Comparison of ENCODE assay signal across 21 cellular contexts in genomic region chr10:55400075-55400474, GRCh38.
A peak's percentile ranks its signal among the peaks of the same experiment; 100 is the strongest.
DNase-seq lines count a peak whose midpoint lies in the region; ATAC-seq and TF ChIP-seq lines count a peak whose summit lies in the region.
"Had no signal": no experiment of that assay in that cellular context is flagged by ENCODE, and none has a peak within 500 bp of the region (broad histone marks: within the 10 kb centered on the region; RNA-seq: fewer than 3 reads in every experiment).

No MANE protein-coding gene starts in this region.

- H3K27ac ChIP-seq in HUES64 (ENCODE audit: low read depth, low read length): peak overlapping the region; percentile 53
- H3K27ac ChIP-seq: adrenal gland, cardiac muscle cell, PC-9, prostate gland, transverse colon had no signal

- H3K9me3 ChIP-seq in HUES64 (ENCODE audit: insufficient read depth, low read depth, low read length): no peaks in the 10 kb centered on the region
- H3K9me3 ChIP-seq: adrenal gland, prostate gland, transverse colon had no signal

- H3K36me3 ChIP-seq in HUES64 (ENCODE audit: insufficient read depth, low read length): no peaks in the 10 kb centered on the region
- no peaks in the 10 kb centered on the region for H3K36me3 ChIP-seq in kidney epithelial cell (ENCODE audit: control insufficient read depth, insufficient read depth, low read length)
- H3K36me3 ChIP-seq: adrenal gland, cardiac muscle cell, prostate gland, transverse colon had no signal

- no peak for TF ChIP-seq CTCF in kidney epithelial cell (IDR thresholded peaks at IDR 0.05; ENCODE audit: insufficient read depth, low read length, poor library complexity, severe bottlenecking)

- peak; percentile 56 for DNase-seq in astrocyte of the hippocampus (ENCODE audit: low read depth, low spot score)
- peak; percentile 14 for DNase-seq in kidney epithelial cell (ENCODE audit: low read depth)
- DNase-seq in RPMI8226: no peak
- DNase-seq in middle frontal gyrus (ENCODE audit: extremely low spot score, low spot score): no peak
- DNase-seq in hippocampal formation (lab: John Stamatoyannopoulos, UW): no peak
- DNase-seq: activated B cell treated with CpG ODN at 0.5 μM for 24 hours; activated CD4-positive, alpha-beta memory T cell treated with anti-CD3 and anti-CD28 coated beads for 36 hours; adrenal gland; dermis blood vessel endothelial cell; left colon; NCI-H1694 treated with DMSO at 0.1 percent for 48 hours; PC-9; small intestine; stimulated activated CD4-positive, alpha-beta T cell treated with anti-CD3 and anti-CD28 coated beads, Interleukin-4, amount 100 ng/mL, for 1 hour; T-helper 2 cell; transverse colon had no signal

- H3K4me3 ChIP-seq in HUES64 (ENCODE audit: low read length): no peak overlapping the region
- no peak overlapping the region for H3K4me3 ChIP-seq in kidney epithelial cell (ENCODE audit: low read depth, low read length)
- H3K4me3 ChIP-seq: adrenal gland, cardiac muscle cell, PC-9, prostate gland, transverse colon had no signal

- WGBS in HUES64: 100% methylated on average over 1 of the region's 1 CpG

- peaks cover 27% of the 10 kb centered on the region for H3K4me1 ChIP-seq in HUES64 (ENCODE audit: insufficient read depth, low read length)
- H3K4me1 ChIP-seq: adrenal gland, prostate gland, transverse colon had no signal

- no peak for ATAC-seq in HG03565 (IDR thresholded peaks at IDR 0.05; ENCODE audit: unreplicated experiment)
- ATAC-seq: left colon; natural killer cell treated with Interleukin-12 subunit alpha and Interleukin-12 subunit beta and Interleukin-15 and Interleukin-18, amount 100 ng/mL, for 72 hours had no signal

- H3K9ac ChIP-seq in HUES64 (ENCODE audit: low read depth, low read length): no peak overlapping the region

- no peaks in the 10 kb centered on the region for H3K27me3 ChIP-seq in HUES64 (ENCODE audit: insufficient read depth, low read length)
- H3K27me3 ChIP-seq in kidney epithelial cell (ENCODE audit: control insufficient read depth, insufficient read depth, low read length): no peaks in the 10 kb centered on the region
- H3K27me3 ChIP-seq: adrenal gland, cardiac muscle cell, transverse colon had no signal

Comparison
In these comparisons a context has a peak if more than half of its experiments do, and no peak if none do; other contexts are left out.
1. DNase-seq: peak in astrocyte of the hippocampus (single experiment) and kidney epithelial cell (single experiment); none in RPMI8226 (single experiment), middle frontal gyrus (single experiment) and hippocampal formation (0 of 2).